In genomic region chr17:74231846-74232713, GRCh38 we compare ENCODE assay signal across 18 cellular contexts. TPM values are rescaled to one million over a fixed set of nuclear protein-coding genes. Genes with fewer than 3 reads are reported as not detected.
"Had no signal": no experiment of that assay in that cellular context is flagged by ENCODE, and none has a peak within 500 bp of the region (broad histone marks: within the 10 kb centered on the region; RNA-seq: fewer than 3 reads in every experiment).

No MANE protein-coding gene starts in this region.

- H3K4me1 Mint-ChIP-seq: natural killer cell had no signal

- DNase-seq: activated CD4-positive, alpha-beta T cell treated with anti-CD3 and anti-CD28 coated beads, Interleukin-2, amount 50 U/mL, for 1 hour; activated CD8-positive, alpha-beta memory T cell treated with anti-CD3 and anti-CD28 coated beads for 24 hours; activated gamma-delta T cell treated with Interleukin-2 at 50 U/mL for 16 hours; aorta; erythroblast; hippocampal formation; left ventricle myocardium inferior; natural killer cell; occipital lobe; right lobe of liver; stimulated activated CD4-positive, alpha-beta T cell treated with anti-CD3 and anti-CD28 coated beads, Interleukin-2, amount 100 ng/mL, for 24 hours; stimulated activated naive B cell treated with anti-CD40 and anti-IgM and Interleukin-4, amounts not matched to agents 10 μg/mL and 1 μg/mL and 100 μg/mL, for 72 hours had no signal

- H3K36me3 ChIP-seq: breast epithelium, right lobe of liver had no signal

- H3K27me3 ChIP-seq: breast epithelium, right lobe of liver had no signal

- H3K27ac ChIP-seq: breast epithelium, left ventricle myocardium inferior, right lobe of liver had no signal

- ATAC-seq: activated CD4-positive, CD25-positive, alpha-beta regulatory T cell treated with anti-CD3 and anti-CD28 coated beads, Interleukin-2, amount 50 U/mL, for 24 hours; natural killer cell; stimulated activated naive B cell treated with anti-CD40 and anti-IgM and Interleukin-4, amounts not matched to agents 10 μg/mL and 1 μg/mL and 100 μg/mL, for 72 hours had no signal

- H3K4me3 Mint-ChIP-seq: activated naive CD8-positive, alpha-beta T cell; natural killer cell; stimulated activated naive B cell treated with anti-CD40 and anti-IgM and Interleukin-4, amounts not matched to agents 10 μg/mL and 1 μg/mL and 100 μg/mL, for 72 hours; type B pancreatic cell had no signal

- H3K27ac Mint-ChIP-seq: activated naive CD8-positive, alpha-beta T cell; natural killer cell; stimulated activated naive B cell treated with anti-CD40 and anti-IgM and Interleukin-4, amounts not matched to agents 10 μg/mL and 1 μg/mL and 100 μg/mL, for 72 hours; type B pancreatic cell had no signal

- H3K9me3 ChIP-seq: breast epithelium, left ventricle myocardium inferior, right lobe of liver had no signal

- H3K4me3 ChIP-seq: breast epithelium, left ventricle myocardium inferior, right lobe of liver had no signal

- H3K36me3 Mint-ChIP-seq: natural killer cell, type B pancreatic cell had no signal

- H3K9me3 Mint-ChIP-seq: natural killer cell; stimulated activated naive B cell treated with anti-CD40 and anti-IgM and Interleukin-4, amounts not matched to agents 10 μg/mL and 1 μg/mL and 100 μg/mL, for 72 hours had no signal

- H3K4me1 ChIP-seq: breast epithelium, right lobe of liver had no signal

- H3K27me3 Mint-ChIP-seq: activated naive CD8-positive, alpha-beta T cell; stimulated activated naive B cell treated with anti-CD40 and anti-IgM and Interleukin-4, amounts not matched to agents 10 μg/mL and 1 μg/mL and 100 μg/mL, for 72 hours had no signal

RNA-seq across cellular contexts. Expression of gene DNAI2, which starts 42.0 kb away (rescaled TPM):
- total RNA-seq: aorta, breast epithelium, left ventricle myocardium inferior, occipital lobe, pulmonary artery endothelial cell, right lobe of liver, subcutaneous adipose tissue had no signal
- polyA plus RNA-seq: aorta had no signal
